In the genomic region with DNA sequence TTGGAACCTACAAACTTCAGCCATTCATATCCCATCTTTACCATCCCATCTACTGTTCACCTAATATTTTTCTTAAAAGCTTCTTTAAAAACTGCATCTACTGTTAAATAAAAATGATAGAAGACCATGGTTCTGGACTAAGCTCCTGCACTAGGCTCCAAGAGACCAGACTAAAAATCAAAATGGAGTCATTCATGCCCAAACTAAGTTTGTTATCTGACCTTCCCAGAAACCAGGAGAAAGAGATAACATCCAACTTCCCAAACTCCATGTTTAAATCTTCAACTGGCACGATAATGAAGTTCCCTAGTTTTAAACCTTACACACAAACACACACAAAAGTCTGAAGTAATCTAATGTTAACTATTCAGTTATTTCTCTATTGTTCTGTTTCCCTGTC, we compare ENCODE assay signal across 18 cellular contexts. TPM values are rescaled to one million over a fixed set of nuclear protein-coding genes. Genes with fewer than 3 reads are reported as not detected.
DNase-seq lines count a peak whose midpoint lies in the region; ATAC-seq and TF ChIP-seq lines count a peak whose summit lies in the region.
"Had no signal": no experiment of that assay in that cellular context is flagged by ENCODE, and none has a peak within 500 bp of the region (broad histone marks: within the 10 kb centered on the region; RNA-seq: fewer than 3 reads in every experiment).

No MANE protein-coding gene starts in this region.

- H3K4me1 Mint-ChIP-seq in MCF 10A (ENCODE audit: insufficient read depth, unreplicated experiment) = peaks cover 26% of the 10 kb centered on the region
- peaks cover 25% of the 10 kb centered on the region for H3K4me1 Mint-ChIP-seq in stimulated activated effector memory CD8-positive, alpha-beta T cell treated with anti-CD3 and anti-CD28 coated beads, Interleukin-12 subunit alpha, Interleukin-12 subunit beta, amount 100 ng/mL, for 72 hours
- H3K4me1 Mint-ChIP-seq in activated T-helper 1 cell treated with anti-CD3 and anti-CD28 coated beads, Interleukin-12 subunit alpha, Interleukin-12 subunit beta, Interleukin-2, Interleukin-4 antibody, amounts not matched to agents 30 ng/mL and 10 ng/mL and 1 ng/mL, durations not matched to agents 14 hours and 24 hours and 36 hours (ENCODE audit: low read depth) = peaks cover 31% of the 10 kb centered on the region

- H3K4me3 Mint-ChIP-seq in MCF 10A (ENCODE audit: unreplicated experiment) = no peak overlapping the region
- H3K4me3 Mint-ChIP-seq in stimulated activated effector memory CD8-positive, alpha-beta T cell treated with anti-CD3 and anti-CD28 coated beads, Interleukin-12 subunit alpha, Interleukin-12 subunit beta, amount 100 ng/mL, for 72 hours = no peak overlapping the region
- H3K4me3 Mint-ChIP-seq in activated T-helper 1 cell treated with anti-CD3 and anti-CD28 coated beads, Interleukin-12 subunit alpha, Interleukin-12 subunit beta, Interleukin-2, Interleukin-4 antibody, amounts not matched to agents 30 ng/mL and 10 ng/mL and 1 ng/mL, durations not matched to agents 14 hours and 24 hours and 36 hours = no peak overlapping the region
- H3K4me3 Mint-ChIP-seq: CD4-positive, alpha-beta T cell had no signal

- H3K27ac Mint-ChIP-seq in MCF 10A (ENCODE audit: low read depth, unreplicated experiment) = peak overlapping the region; percentile 65
- H3K27ac Mint-ChIP-seq in stimulated activated effector memory CD8-positive, alpha-beta T cell treated with anti-CD3 and anti-CD28 coated beads, Interleukin-12 subunit alpha, Interleukin-12 subunit beta, amount 100 ng/mL, for 72 hours = peak overlapping the region; percentile 18
- no peak overlapping the region for H3K27ac Mint-ChIP-seq in activated T-helper 1 cell treated with anti-CD3 and anti-CD28 coated beads, Interleukin-12 subunit alpha, Interleukin-12 subunit beta, Interleukin-2, Interleukin-4 antibody, amounts not matched to agents 30 ng/mL and 10 ng/mL and 1 ng/mL, durations not matched to agents 14 hours and 24 hours and 36 hours
- H3K27ac Mint-ChIP-seq: CD4-positive, alpha-beta T cell had no signal

- no peaks in the 10 kb centered on the region for H3K9me3 ChIP-seq in mammary epithelial cell (replicated peaks; ENCODE audit: insufficient read depth, low read length)
- H3K9me3 ChIP-seq in adipocyte (ENCODE audit: control insufficient read depth, low read length) = no peaks in the 10 kb centered on the region
- H3K9me3 ChIP-seq in mesenchymal stem cell (ENCODE audit: control insufficient read depth, low read length) = no peaks in the 10 kb centered on the region
- H3K9me3 ChIP-seq in right atrium auricular region = no peaks in the 10 kb centered on the region
- H3K9me3 ChIP-seq: A549, HAP-1 had no signal

- H2BK5ac ChIP-seq in mesenchymal stem cell (ENCODE audit: low read depth, low read length, poor library complexity, severe bottlenecking) = no peak overlapping the region

- peaks cover 66% of the 10 kb centered on the region for H3K36me3 Mint-ChIP-seq in MCF 10A (ENCODE audit: insufficient read depth, unreplicated experiment)
- peaks cover 62% of the 10 kb centered on the region for H3K36me3 Mint-ChIP-seq in stimulated activated effector memory CD8-positive, alpha-beta T cell treated with anti-CD3 and anti-CD28 coated beads, Interleukin-12 subunit alpha, Interleukin-12 subunit beta, amount 100 ng/mL, for 72 hours
- H3K36me3 Mint-ChIP-seq in activated T-helper 1 cell treated with anti-CD3 and anti-CD28 coated beads, Interleukin-12 subunit alpha, Interleukin-12 subunit beta, Interleukin-2, Interleukin-4 antibody, amounts not matched to agents 30 ng/mL and 10 ng/mL and 1 ng/mL, durations not matched to agents 14 hours and 24 hours and 36 hours (ENCODE audit: low read depth) = peaks cover 26% of the 10 kb centered on the region

- ATAC-seq in stimulated activated effector memory CD8-positive, alpha-beta T cell treated with anti-CD3 and anti-CD28 coated beads, Interleukin-12 subunit alpha, Interleukin-12 subunit beta, amount 100 ng/mL, for 72 hours = no peak
- ATAC-seq: A549 had no signal

- 0% methylated on average over 1 of the region's 1 CpG for WGBS in mammary epithelial cell (ENCODE audit: low coverage, missing lambda C conversion rate)
- 0% methylated on average over 1 of the region's 1 CpG for WGBS in mesenchymal stem cell

- H2AK5ac ChIP-seq in mesenchymal stem cell (ENCODE audit: low read length, severe bottlenecking) = peak overlapping the region; percentile 61

- H4K91ac ChIP-seq in mesenchymal stem cell (ENCODE audit: low read length) = no peak overlapping the region

- dilution Hi-C loops in mammary epithelial cell (cut with HindIII; ENCODE audit: low sequenced_read_pairs) = no loop called here

- POLR2A ChIA-PET in MCF 10A (lab: Yijun Ruan, JAX) = interaction anchor here (1.2 to 4.0 kb wide), 2 partner anchors 11 to 36 kb away, joined by 3 to 29 read pairs; no protein-coding TSS in a partner anchor

- H3K14ac ChIP-seq in mesenchymal stem cell (ENCODE audit: low read length in 2 of 2) = no peak overlapping the region

- no peak overlapping the region for H2BK120ac ChIP-seq in mesenchymal stem cell (ENCODE audit: low read depth, low read length)

- no peak overlapping the region for H3K4ac ChIP-seq in mesenchymal stem cell (ENCODE audit: low read depth in 1 of 2, low read length in 2 of 2)

- peaks cover 2% of the 10 kb centered on the region for H3K79me1 ChIP-seq in mesenchymal stem cell (replicated peaks; ENCODE audit: low read length, poor library complexity, severe bottlenecking)

- H3K27me3 Mint-ChIP-seq in MCF 10A (ENCODE audit: insufficient read depth, unreplicated experiment) = no peaks in the 10 kb centered on the region
- no peaks in the 10 kb centered on the region for H3K27me3 Mint-ChIP-seq in activated T-helper 1 cell treated with anti-CD3 and anti-CD28 coated beads, Interleukin-12 subunit alpha, Interleukin-12 subunit beta, Interleukin-2, Interleukin-4 antibody, amounts not matched to agents 30 ng/mL and 10 ng/mL and 1 ng/mL, durations not matched to agents 14 hours and 24 hours and 36 hours (ENCODE audit: insufficient read depth)
- H3K27me3 Mint-ChIP-seq: CD4-positive, alpha-beta T cell; IgD-negative memory B cell had no signal

- H3K79me2 ChIP-seq in mammary epithelial cell (ENCODE audit: insufficient read depth, low read length) = peaks cover 91% of the 10 kb centered on the region

- H3K23ac ChIP-seq in mesenchymal stem cell (ENCODE audit: low read length in 2 of 2) = no peak overlapping the region

- no TSS peak for BruUV-seq in MCF 10A (replicated peaks; lab: Mats Ljungman, UMichigan)
- no TSS peak for BruUV-seq in mammary epithelial cell (replicated peaks; lab: Mats Ljungman, UMichigan)

- DNase-seq in MCF 10A (ENCODE audit: unreplicated experiment) = no peak
- no peak for DNase-seq in mammary epithelial cell
- no peak for DNase-seq in adipocyte (ENCODE audit: low read depth)
- no peak for DNase-seq in mesenchymal stem cell
- DNase-seq in stimulated activated effector memory CD8-positive, alpha-beta T cell treated with anti-CD3 and anti-CD28 coated beads, Interleukin-12 subunit alpha, Interleukin-12 subunit beta, amount 100 ng/mL, for 72 hours (ENCODE audit: low spot score in 2 of 2) = no peak
- no peak for DNase-seq in activated CD4-positive, alpha-beta T cell treated with anti-CD3 and anti-CD28 coated beads for 1 hour
- DNase-seq in right atrium auricular region (ENCODE audit: low spot score) = no peak
- no peak for DNase-seq in activated T-helper 1 cell treated with anti-CD3 and anti-CD28 coated beads, Interleukin-12 subunit alpha, Interleukin-12 subunit beta, Interleukin-2, Interleukin-4 antibody, amounts not matched to agents 30 ng/mL and 10 ng/mL and 1 ng/mL, durations not matched to agents 14 hours and 24 hours and 36 hours (ENCODE audit: low spot score)
- DNase-seq: AML-193; CD4-positive, alpha-beta T cell; DMS79 treated with DMSO at 0.1 percent for 48 hours; GF-D8 had no signal

- TF ChIP-seq CTCF in MCF 10A (IDR thresholded peaks at IDR 0.05; ENCODE audit: unreplicated experiment) (no peak), mammary epithelial cell (conservative IDR thresholded peaks at IDR 0.05 in 1 of 2, IDR thresholded peaks at IDR 0.05 in 1 of 2; ENCODE audit: extremely low read depth in 1 of 2, insufficient read depth in 1 of 2, low read depth in 1 of 2, low read length in 2 of 2) (no peak), right atrium auricular region (IDR thresholded peaks at IDR 0.05) (no peak)

- H3K9ac ChIP-seq in mammary epithelial cell (ENCODE audit: insufficient read depth, low read length) (no peak overlapping the region), adipocyte (ENCODE audit: low read length) (peak overlapping the region; percentile 15), mesenchymal stem cell (ENCODE audit: low read length) (no peak overlapping the region)

- no peak overlapping the region for H3K18ac ChIP-seq in mesenchymal stem cell (ENCODE audit: low read depth in 1 of 2, low read length in 2 of 2)

- H3K27ac ChIP-seq in mammary epithelial cell (ENCODE audit: insufficient read depth, low read depth, low read length) = no peak overlapping the region
- no peak overlapping the region for H3K27ac ChIP-seq in mesenchymal stem cell (ENCODE audit: low read length, poor library complexity, severe bottlenecking)
- H3K27ac ChIP-seq in right atrium auricular region = no peak overlapping the region
- H3K27ac ChIP-seq: 22Rv1, A549, C4-2B, HL-60 had no signal

- H3K4me1 ChIP-seq in mammary epithelial cell (ENCODE audit: insufficient read depth, low read length) = peaks cover 2% of the 10 kb centered on the region
- peaks cover 77% of the 10 kb centered on the region for H3K4me1 ChIP-seq in adipocyte (ENCODE audit: control insufficient read depth, insufficient read depth, low read length)
- peaks cover 9% of the 10 kb centered on the region for H3K4me1 ChIP-seq in mesenchymal stem cell (ENCODE audit: control insufficient read depth, insufficient read depth, low read depth, low read length)
- peaks cover 0 to 14% of the 10 kb centered on the region in 2 donors for H3K4me1 ChIP-seq in right atrium auricular region

- no peak overlapping the region for H4K8ac ChIP-seq in mesenchymal stem cell (ENCODE audit: low read length)

- no peak overlapping the region for H3K4me2 ChIP-seq in mammary epithelial cell (ENCODE audit: insufficient read depth, low read depth, low read length)
- no peak overlapping the region for H3K4me2 ChIP-seq in mesenchymal stem cell (ENCODE audit: low read length, poor library complexity, severe bottlenecking)
- H3K4me2 ChIP-seq: A549 had no signal

- H3K27me3 ChIP-seq in mammary epithelial cell (ENCODE audit: insufficient read depth, low read length) (no peaks in the 10 kb centered on the region), adipocyte (replicated peaks; ENCODE audit: control insufficient read depth, insufficient read depth, low read length) (no peaks in the 10 kb centered on the region), mesenchymal stem cell (ENCODE audit: control insufficient read depth in 1 of 2, insufficient read depth in 1 of 2, low read length in 2 of 2) (no peaks in the 10 kb centered on the region), right atrium auricular region (no peaks in the 10 kb centered on the region)

- intact Hi-C loops in MCF 10A (cut with micrococcal nuclease) (no loop called here), mammary epithelial cell (cut with micrococcal nuclease) (no loop called here)
- intact Hi-C loops in activated T-helper 1 cell treated with anti-CD3 and anti-CD28 coated beads, Interleukin-12 subunit alpha, Interleukin-12 subunit beta, Interleukin-2, Interleukin-4 antibody, amounts not matched to agents 30 ng/mL and 10 ng/mL and 1 ng/mL, durations not matched to agents 14 hours and 24 hours and 36 hours (cut with micrococcal nuclease) = no loop called here

- H2BK15ac ChIP-seq in mesenchymal stem cell (ENCODE audit: low read depth, poor library complexity, severe bottlenecking) = no peak overlapping the region

- H4K20me1 ChIP-seq in mammary epithelial cell (ENCODE audit: insufficient read depth, low read length) = no peaks in the 10 kb centered on the region

- peaks cover 2% of the 10 kb centered on the region for H3K36me3 ChIP-seq in mammary epithelial cell (ENCODE audit: insufficient read depth, low read length)
- peaks cover 56% of the 10 kb centered on the region for H3K36me3 ChIP-seq in adipocyte (ENCODE audit: control insufficient read depth, insufficient read depth, low read length, severe bottlenecking)
- H3K36me3 ChIP-seq in mesenchymal stem cell (ENCODE audit: control insufficient read depth in 1 of 2, insufficient read depth in 2 of 2, low read depth in 1 of 2, low read length in 2 of 2) = peaks cover 5 to 50% of the 10 kb centered on the region in 2 experiments
- peaks cover 5% of the 10 kb centered on the region for H3K36me3 ChIP-seq in right atrium auricular region
- H3K36me3 ChIP-seq: HAP-1 had no signal

- H2BK12ac ChIP-seq in mesenchymal stem cell (ENCODE audit: low read length in 2 of 2) = no peak overlapping the region

- H2AFZ ChIP-seq in mammary epithelial cell (ENCODE audit: low read depth, low read length) (no peak overlapping the region), mesenchymal stem cell (ENCODE audit: low read depth, low read length) (no peak overlapping the region)

- H3K4me3 ChIP-seq in mammary epithelial cell (replicated peaks in 1 of 3; ENCODE audit: insufficient read depth in 1 of 3, low read depth in 2 of 3, low read length in 3 of 3) (no peak overlapping the region), adipocyte (ENCODE audit: low read length) (peak overlapping the region; percentile 1), mesenchymal stem cell (ENCODE audit: insufficient read depth in 1 of 2, low read depth in 1 of 2, low read length in 2 of 2) (no peak overlapping the region), right atrium auricular region (no peak overlapping the region)
- H3K4me3 ChIP-seq: A549, HAP-1 had no signal

- in situ Hi-C loops in mammary epithelial cell (cut with MboI; ENCODE audit: low sequenced_read_pairs in 2 of 2) = no loop called here

- CTCF ChIA-PET in MCF 10A (lab: Yijun Ruan, JAX) (interaction anchor here (0.9 to 1.6 kb wide), 3 partner anchors 11 to 14 kb away, joined by 3 to 5 read pairs (median 4); a partner anchor contains a TSS), mammary epithelial cell (lab: Charles Lee; ENCODE audit: low non-redundant PET) (interaction anchor here (0.6 kb wide), 1 partner anchor 80 kb away, joined by 4 read pairs; a partner anchor contains a TSS)

- H3K9me3 Mint-ChIP-seq in MCF 10A (ENCODE audit: unreplicated experiment) = no peaks in the 10 kb centered on the region
- no peaks in the 10 kb centered on the region for H3K9me3 Mint-ChIP-seq in stimulated activated effector memory CD8-positive, alpha-beta T cell treated with anti-CD3 and anti-CD28 coated beads, Interleukin-12 subunit alpha, Interleukin-12 subunit beta, amount 100 ng/mL, for 72 hours
- H3K9me3 Mint-ChIP-seq in activated T-helper 1 cell treated with anti-CD3 and anti-CD28 coated beads, Interleukin-12 subunit alpha, Interleukin-12 subunit beta, Interleukin-2, Interleukin-4 antibody, amounts not matched to agents 30 ng/mL and 10 ng/mL and 1 ng/mL, durations not matched to agents 14 hours and 24 hours and 36 hours = no peaks in the 10 kb centered on the region
- H3K9me3 Mint-ChIP-seq: CD4-positive, alpha-beta T cell; IgD-negative memory B cell had no signal

RNA-seq across cellular contexts. Expression of a gene that starts 13.8 kb away (rescaled TPM):
- total RNA-seq in MCF 10A (2022) (31.0 and 31.7 TPM in 2 replicates), mammary epithelial cell (10 to 100 TPM; 20.2 to 25.0 TPM), right atrium auricular region (10 to 100 TPM in 1 of 2 donors, 1 to 10 TPM in 1; 10.0 to 13.4 TPM)
- 5.4 TPM for polyA plus RNA-seq in mammary epithelial cell
- polyA minus RNA-seq in mammary epithelial cell = 10.9 TPM
- polyA plus RNA-seq in mesenchymal stem cell (2013, experiment 1 of 2) = 7.9 TPM
- 8.2 TPM for polyA plus RNA-seq in mesenchymal stem cell (2013, experiment 2 of 2)
- 14.5 and 16.7 TPM in 2 replicates for total RNA-seq in activated T-helper 1 cell treated with anti-CD3 and anti-CD28 coated beads, Interleukin-12 subunit alpha, Interleukin-12 subunit beta, Interleukin-2, Interleukin-4 antibody, amounts not matched to agents 30 ng/mL and 10 ng/mL and 1 ng/mL, durations not matched to agents 14 hours and 24 hours and 36 hours

RNA-seq across cellular contexts. Expression of a gene that starts 14.3 kb away (rescaled TPM):
- total RNA-seq in MCF 10A (2022) (67.3 and 92.8 TPM in 2 replicates), mammary epithelial cell (10 to 100 TPM; 20.8 to 24.3 TPM), right atrium auricular region (10 to 100 TPM; 54.2 to 58.7 TPM)
- 25.3 TPM for polyA plus RNA-seq in mammary epithelial cell
- 10.0 TPM for polyA minus RNA-seq in mammary epithelial cell
- 17.2 TPM for polyA plus RNA-seq in mesenchymal stem cell (2013, experiment 1 of 2)
- 14.6 TPM for polyA plus RNA-seq in mesenchymal stem cell (2013, experiment 2 of 2)
- 21.2 and 23.7 TPM in 2 replicates for total RNA-seq in activated T-helper 1 cell treated with anti-CD3 and anti-CD28 coated beads, Interleukin-12 subunit alpha, Interleukin-12 subunit beta, Interleukin-2, Interleukin-4 antibody, amounts not matched to agents 30 ng/mL and 10 ng/mL and 1 ng/mL, durations not matched to agents 14 hours and 24 hours and 36 hours
